In the genomic region with DNA sequence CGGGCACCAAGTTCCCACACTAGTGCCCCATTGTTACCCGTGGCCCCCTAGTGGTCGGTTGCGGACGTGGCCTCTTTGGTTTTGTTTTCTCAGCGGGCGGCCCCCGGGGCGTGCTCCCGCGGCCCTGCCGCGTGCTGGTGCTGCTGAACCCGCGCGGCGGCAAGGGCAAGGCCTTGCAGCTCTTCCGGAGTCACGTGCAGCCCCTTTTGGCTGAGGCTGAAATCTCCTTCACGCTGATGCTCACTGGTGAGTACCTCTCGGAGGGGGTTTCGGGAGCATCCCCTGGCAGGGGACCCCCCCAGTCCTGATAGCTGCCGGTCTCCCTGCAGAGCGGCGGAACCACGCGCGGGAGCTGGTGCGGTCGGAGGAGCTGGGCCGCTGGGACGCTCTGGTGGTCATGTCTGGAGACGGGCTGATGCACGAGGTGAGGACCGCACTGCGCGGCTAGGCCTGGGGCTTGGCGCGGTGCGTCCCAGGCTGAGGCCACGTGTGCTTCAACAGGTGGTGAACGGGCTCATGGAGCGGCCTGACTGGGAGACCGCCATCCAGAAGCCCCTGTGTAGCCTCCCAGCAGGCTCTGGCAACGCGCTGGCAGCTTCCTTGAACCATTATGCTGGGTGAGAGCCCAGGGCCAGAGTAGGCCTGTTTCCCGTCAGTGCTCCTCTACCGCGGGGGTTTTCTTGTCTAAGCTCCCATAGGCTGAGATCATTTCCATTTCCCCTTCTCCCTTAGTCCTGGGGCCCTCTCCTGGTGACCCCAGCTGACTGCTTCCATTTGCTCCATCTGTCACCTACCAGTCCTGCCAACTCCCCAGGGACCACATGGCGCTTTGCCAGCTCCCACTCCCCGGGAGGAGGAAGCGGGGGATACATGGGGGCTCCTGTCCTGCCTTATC, we compare ENCODE assay signal across 1 cellular context.
TF ChIP-seq lines count a peak whose summit lies in the region.

No MANE protein-coding gene starts in this region.

TF ChIP-seq in HepG2, 621 proteins besides CTCF, POLR2A, EP300 and RAD21 (continued from another document and continues in another):
- TF ChIP-seq, protein P1, sequence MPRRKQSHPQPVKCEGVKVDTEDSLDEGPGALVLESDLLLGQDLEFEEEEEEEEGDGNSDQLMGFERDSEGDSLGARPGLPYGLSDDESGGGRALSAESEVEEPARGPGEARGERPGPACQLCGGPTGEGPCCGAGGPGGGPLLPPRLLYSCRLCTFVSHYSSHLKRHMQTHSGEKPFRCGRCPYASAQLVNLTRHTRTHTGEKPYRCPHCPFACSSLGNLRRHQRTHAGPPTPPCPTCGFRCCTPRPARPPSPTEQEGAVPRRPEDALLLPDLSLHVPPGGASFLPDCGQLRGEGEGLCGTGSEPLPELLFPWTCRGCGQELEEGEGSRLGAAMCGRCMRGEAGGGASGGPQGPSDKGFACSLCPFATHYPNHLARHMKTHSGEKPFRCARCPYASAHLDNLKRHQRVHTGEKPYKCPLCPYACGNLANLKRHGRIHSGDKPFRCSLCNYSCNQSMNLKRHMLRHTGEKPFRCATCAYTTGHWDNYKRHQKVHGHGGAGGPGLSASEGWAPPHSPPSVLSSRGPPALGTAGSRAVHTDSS (CRISPR knock-in tag; conservative IDR thresholded peaks at IDR 0.05), result 0 out of 2 replicates have a peak, but pooled peaks have one; percentile 60
- TF ChIP-seq SALL1 (CRISPR knock-in tag; IDR thresholded peaks at IDR 0.05) (peak; percentile 97), CBX1 (IDR thresholded peaks at IDR 0.05; ENCODE audit: low read depth) (no peak), ZNF326 (CRISPR knock-in tag; IDR thresholded peaks at IDR 0.05; ENCODE audit: borderline replicate concordance) (peak; percentile 73; the same call in 1 of the 2 replicates), ZNF879 (CRISPR knock-in tag; IDR thresholded peaks at IDR 0.05) (peak; percentile 99), ZNF768 (CRISPR knock-in tag; IDR thresholded peaks at IDR 0.05) (peak; percentile 74), RBM22 (optimal IDR thresholded peaks at IDR 0.05; ENCODE audit: low read length) (peak; percentile 42), ZNF383 (CRISPR knock-in tag; IDR thresholded peaks at IDR 0.05; ENCODE audit: borderline replicate concordance) (no peak), SMYD3 (CRISPR knock-in tag; IDR thresholded peaks at IDR 0.05) (peak; percentile 97), THAP11 (CRISPR knock-in tag; IDR thresholded peaks at IDR 0.05) (peak; percentile 76), ELF1 (CRISPR knock-in tag; IDR thresholded peaks at IDR 0.05) (peak; percentile 71; the same call in 1 of the 2 replicates), HOXA9 (CRISPR knock-in tag; IDR thresholded peaks at IDR 0.05; ENCODE audit: borderline replicate concordance) (peak; percentile 80; the same call in 1 of the 2 replicates), FIP1L1 (IDR thresholded peaks at IDR 0.05; ENCODE audit: borderline replicate concordance, insufficient read depth, low read depth, low read length) (0 out of 2 replicates have a peak, but pooled peaks have one; percentile 63), ZNF788 (CRISPR knock-in tag; IDR thresholded peaks at IDR 0.05; ENCODE audit: borderline replicate concordance) (peak; percentile 86; the same call in 1 of the 2 replicates), ZNF260 (CRISPR knock-in tag; IDR thresholded peaks at IDR 0.05; ENCODE audit: borderline replicate concordance, low read depth) (no peak; the same call in 1 of the 2 replicates), ZNF749 (CRISPR knock-in tag; IDR thresholded peaks at IDR 0.05; ENCODE audit: borderline replicate concordance) (peak; percentile 96), ZNF101 (CRISPR knock-in tag; IDR thresholded peaks at IDR 0.05; ENCODE audit: borderline replicate concordance, low read depth) (peak; percentile 91; the same call in 1 of the 2 replicates), ZNF672 (CRISPR knock-in tag; IDR thresholded peaks at IDR 0.05) (no peak), ZNF350 (CRISPR knock-in tag; IDR thresholded peaks at IDR 0.05; ENCODE audit: borderline replicate concordance, low read depth) (peak; percentile 98), CEBPG (CRISPR knock-in tag; IDR thresholded peaks at IDR 0.05) (peak; percentile 28; the same call in 1 of the 2 replicates), MATR3 (CRISPR knock-in tag; IDR thresholded peaks at IDR 0.05) (no peak; the same call in 1 of the 2 replicates), ZSCAN31 (CRISPR knock-in tag; IDR thresholded peaks at IDR 0.05; ENCODE audit: low read depth) (peak; percentile 94), KDM6A (CRISPR knock-in tag; IDR thresholded peaks at IDR 0.05; ENCODE audit: low read depth) (peak; percentile 21; the same call in 1 of the 2 replicates), PRMT3 (CRISPR knock-in tag; IDR thresholded peaks at IDR 0.05; ENCODE audit: borderline replicate concordance, low read depth) (peak; percentile 94), RBM39 (IDR thresholded peaks at IDR 0.05; ENCODE audit: low read depth, low read length, poor library complexity, severe bottlenecking) (peak; percentile 98), MYNN (CRISPR knock-in tag; IDR thresholded peaks at IDR 0.05; ENCODE audit: low read depth) (peak; percentile 86), ZKSCAN8 (CRISPR knock-in tag; IDR thresholded peaks at IDR 0.05; ENCODE audit: borderline replicate concordance) (peak; percentile 41; the same call in 1 of the 2 replicates), ZNF263 (CRISPR knock-in tag; IDR thresholded peaks at IDR 0.05) (peak; percentile 91)
- TF ChIP-seq, protein P2, sequence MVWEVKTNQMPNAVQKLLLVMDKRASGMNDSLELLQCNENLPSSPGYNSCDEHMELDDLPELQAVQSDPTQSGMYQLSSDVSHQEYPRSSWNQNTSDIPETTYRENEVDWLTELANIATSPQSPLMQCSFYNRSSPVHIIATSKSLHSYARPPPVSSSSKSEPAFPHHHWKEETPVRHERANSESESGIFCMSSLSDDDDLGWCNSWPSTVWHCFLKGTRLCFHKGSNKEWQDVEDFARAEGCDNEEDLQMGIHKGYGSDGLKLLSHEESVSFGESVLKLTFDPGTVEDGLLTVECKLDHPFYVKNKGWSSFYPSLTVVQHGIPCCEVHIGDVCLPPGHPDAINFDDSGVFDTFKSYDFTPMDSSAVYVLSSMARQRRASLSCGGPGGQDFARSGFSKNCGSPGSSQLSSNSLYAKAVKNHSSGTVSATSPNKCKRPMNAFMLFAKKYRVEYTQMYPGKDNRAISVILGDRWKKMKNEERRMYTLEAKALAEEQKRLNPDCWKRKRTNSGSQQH (CRISPR knock-in tag; IDR thresholded peaks at IDR 0.05; ENCODE audit: low read depth), result peak; percentile 84
- TF ChIP-seq, protein P3, sequence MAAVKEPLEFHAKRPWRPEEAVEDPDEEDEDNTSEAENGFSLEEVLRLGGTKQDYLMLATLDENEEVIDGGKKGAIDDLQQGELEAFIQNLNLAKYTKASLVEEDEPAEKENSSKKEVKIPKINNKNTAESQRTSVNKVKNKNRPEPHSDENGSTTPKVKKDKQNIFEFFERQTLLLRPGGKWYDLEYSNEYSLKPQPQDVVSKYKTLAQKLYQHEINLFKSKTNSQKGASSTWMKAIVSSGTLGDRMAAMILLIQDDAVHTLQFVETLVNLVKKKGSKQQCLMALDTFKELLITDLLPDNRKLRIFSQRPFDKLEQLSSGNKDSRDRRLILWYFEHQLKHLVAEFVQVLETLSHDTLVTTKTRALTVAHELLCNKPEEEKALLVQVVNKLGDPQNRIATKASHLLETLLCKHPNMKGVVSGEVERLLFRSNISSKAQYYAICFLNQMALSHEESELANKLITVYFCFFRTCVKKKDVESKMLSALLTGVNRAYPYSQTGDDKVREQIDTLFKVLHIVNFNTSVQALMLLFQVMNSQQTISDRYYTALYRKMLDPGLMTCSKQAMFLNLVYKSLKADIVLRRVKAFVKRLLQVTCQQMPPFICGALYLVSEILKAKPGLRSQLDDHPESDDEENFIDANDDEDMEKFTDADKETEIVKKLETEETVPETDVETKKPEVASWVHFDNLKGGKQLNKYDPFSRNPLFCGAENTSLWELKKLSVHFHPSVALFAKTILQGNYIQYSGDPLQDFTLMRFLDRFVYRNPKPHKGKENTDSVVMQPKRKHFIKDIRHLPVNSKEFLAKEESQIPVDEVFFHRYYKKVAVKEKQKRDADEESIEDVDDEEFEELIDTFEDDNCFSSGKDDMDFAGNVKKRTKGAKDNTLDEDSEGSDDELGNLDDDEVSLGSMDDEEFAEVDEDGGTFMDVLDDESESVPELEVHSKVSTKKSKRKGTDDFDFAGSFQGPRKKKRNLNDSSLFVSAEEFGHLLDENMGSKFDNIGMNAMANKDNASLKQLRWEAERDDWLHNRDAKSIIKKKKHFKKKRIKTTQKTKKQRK (IDR thresholded peaks at IDR 0.05; ENCODE audit: low read length), result no peak
- TF ChIP-seq, protein P4, sequence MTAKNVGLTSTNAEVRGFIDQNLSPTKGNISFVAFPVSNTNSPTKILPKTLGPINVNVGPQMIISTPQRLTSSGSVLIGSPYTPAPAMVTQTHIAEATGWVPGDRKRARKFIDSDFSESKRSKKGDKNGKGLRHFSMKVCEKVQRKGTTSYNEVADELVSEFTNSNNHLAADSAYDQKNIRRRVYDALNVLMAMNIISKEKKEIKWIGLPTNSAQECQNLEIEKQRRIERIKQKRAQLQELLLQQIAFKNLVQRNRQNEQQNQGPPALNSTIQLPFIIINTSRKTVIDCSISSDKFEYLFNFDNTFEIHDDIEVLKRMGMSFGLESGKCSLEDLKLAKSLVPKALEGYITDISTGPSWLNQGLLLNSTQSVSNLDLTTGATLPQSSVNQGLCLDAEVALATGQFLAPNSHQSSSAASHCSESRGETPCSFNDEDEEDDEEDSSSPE (CRISPR knock-in tag; IDR thresholded peaks at IDR 0.05), result peak; percentile 96
- TF ChIP-seq, protein P5, sequence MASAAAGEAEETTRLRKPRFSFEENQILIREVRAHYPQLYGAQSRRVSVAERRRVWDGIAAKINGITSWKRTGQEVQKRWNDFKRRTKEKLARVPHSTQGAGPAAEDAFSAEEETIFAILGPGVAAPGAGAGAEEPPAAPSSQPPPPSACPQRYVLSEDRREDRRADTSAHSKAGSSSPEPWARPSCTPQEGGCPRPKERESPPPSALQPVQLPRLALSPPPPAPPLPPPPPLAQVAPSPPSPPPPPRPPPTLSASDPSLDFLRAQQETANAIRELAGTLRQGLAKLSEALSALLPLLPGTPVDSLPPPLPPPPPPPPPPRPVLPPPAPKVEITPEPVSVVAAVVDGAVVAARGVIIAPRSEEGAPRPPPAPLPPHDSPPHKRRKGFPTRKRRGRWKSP (CRISPR knock-in tag; IDR thresholded peaks at IDR 0.05), result peak; percentile 97
- TF ChIP-seq, protein P6, sequence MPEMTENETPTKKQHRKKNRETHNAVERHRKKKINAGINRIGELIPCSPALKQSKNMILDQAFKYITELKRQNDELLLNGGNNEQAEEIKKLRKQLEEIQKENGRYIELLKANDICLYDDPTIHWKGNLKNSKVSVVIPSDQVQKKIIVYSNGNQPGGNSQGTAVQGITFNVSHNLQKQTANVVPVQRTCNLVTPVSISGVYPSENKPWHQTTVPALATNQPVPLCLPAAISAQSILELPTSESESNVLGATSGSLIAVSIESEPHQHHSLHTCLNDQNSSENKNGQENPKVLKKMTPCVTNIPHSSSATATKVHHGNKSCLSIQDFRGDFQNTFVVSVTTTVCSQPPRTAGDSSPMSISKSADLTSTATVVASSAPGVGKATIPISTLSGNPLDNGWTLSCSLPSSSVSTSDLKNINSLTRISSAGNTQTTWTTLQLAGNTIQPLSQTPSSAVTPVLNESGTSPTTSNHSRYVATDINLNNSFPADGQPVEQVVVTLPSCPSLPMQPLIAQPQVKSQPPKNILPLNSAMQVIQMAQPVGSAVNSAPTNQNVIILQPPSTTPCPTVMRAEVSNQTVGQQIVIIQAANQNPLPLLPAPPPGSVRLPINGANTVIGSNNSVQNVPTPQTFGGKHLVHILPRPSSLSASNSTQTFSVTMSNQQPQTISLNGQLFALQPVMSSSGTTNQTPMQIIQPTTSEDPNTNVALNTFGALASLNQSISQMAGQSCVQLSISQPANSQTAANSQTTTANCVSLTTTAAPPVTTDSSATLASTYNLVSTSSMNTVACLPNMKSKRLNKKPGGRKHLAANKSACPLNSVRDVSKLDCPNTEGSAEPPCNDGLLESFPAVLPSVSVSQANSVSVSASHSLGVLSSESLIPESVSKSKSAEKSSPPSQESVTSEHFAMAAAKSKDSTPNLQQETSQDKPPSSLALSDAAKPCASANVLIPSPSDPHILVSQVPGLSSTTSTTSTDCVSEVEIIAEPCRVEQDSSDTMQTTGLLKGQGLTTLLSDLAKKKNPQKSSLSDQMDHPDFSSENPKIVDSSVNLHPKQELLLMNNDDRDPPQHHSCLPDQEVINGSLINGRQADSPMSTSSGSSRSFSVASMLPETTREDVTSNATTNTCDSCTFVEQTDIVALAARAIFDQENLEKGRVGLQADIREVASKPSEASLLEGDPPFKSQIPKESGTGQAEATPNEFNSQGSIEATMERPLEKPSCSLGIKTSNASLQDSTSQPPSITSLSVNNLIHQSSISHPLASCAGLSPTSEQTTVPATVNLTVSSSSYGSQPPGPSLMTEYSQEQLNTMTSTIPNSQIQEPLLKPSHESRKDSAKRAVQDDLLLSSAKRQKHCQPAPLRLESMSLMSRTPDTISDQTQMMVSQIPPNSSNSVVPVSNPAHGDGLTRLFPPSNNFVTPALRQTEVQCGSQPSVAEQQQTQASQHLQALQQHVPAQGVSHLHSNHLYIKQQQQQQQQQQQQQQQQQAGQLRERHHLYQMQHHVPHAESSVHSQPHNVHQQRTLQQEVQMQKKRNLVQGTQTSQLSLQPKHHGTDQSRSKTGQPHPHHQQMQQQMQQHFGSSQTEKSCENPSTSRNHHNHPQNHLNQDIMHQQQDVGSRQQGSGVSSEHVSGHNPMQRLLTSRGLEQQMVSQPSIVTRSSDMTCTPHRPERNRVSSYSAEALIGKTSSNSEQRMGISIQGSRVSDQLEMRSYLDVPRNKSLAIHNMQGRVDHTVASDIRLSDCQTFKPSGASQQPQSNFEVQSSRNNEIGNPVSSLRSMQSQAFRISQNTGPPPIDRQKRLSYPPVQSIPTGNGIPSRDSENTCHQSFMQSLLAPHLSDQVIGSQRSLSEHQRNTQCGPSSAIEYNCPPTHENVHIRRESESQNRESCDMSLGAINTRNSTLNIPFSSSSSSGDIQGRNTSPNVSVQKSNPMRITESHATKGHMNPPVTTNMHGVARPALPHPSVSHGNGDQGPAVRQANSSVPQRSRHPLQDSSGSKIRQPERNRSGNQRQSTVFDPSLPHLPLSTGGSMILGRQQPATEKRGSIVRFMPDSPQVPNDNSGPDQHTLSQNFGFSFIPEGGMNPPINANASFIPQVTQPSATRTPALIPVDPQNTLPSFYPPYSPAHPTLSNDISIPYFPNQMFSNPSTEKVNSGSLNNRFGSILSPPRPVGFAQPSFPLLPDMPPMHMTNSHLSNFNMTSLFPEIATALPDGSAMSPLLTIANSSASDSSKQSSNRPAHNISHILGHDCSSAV (CRISPR knock-in tag; IDR thresholded peaks at IDR 0.05; ENCODE audit: borderline replicate concordance), result peak; percentile 93
- TF ChIP-seq, protein P7, sequence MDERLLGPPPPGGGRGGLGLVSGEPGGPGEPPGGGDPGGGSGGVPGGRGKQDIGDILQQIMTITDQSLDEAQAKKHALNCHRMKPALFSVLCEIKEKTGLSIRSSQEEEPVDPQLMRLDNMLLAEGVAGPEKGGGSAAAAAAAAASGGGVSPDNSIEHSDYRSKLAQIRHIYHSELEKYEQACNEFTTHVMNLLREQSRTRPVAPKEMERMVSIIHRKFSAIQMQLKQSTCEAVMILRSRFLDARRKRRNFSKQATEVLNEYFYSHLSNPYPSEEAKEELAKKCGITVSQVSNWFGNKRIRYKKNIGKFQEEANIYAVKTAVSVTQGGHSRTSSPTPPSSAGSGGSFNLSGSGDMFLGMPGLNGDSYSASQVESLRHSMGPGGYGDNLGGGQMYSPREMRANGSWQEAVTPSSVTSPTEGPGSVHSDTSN (CRISPR knock-in tag; IDR thresholded peaks at IDR 0.05), result no peak
